Comparison of ENCODE assay signal across 8 cellular contexts in genomic region chr16:27169511-27170071, GRCh38. TPM values are rescaled to one million over a fixed set of nuclear protein-coding genes. Genes with fewer than 3 reads are reported as not detected.
A peak's percentile ranks its signal among the peaks of the same experiment; 100 is the strongest.
DNase-seq lines count a peak whose midpoint lies in the region; ATAC-seq lines count a peak whose summit lies in the region.

No MANE protein-coding gene starts in this region.

- in situ Hi-C loops in SK-MEL-5 (cut with HindIII; ENCODE audit: low pct_unique_long_range_greater_than_20kb, low sequenced_read_pairs) = no loop called here

- DNase-seq in Ammon's horn (ENCODE audit: low spot score) (peak; percentile 12), HT-29 (ENCODE audit: low spot score) (peak; percentile 48), SK-MEL-5 (ENCODE audit: low read depth, low spot score) (peak; percentile 66), left lobe of liver (ENCODE audit: low spot score) (no peak), mesenteric fat pad (ENCODE audit: low spot score) (no peak)
- peak; percentile 84 for DNase-seq in activated effector memory CD4-positive, alpha-beta T cell treated with anti-CD3 and anti-CD28 coated beads, Interleukin-2, amount 50 U/mL, for 16 hours
- peak; percentile 74 for DNase-seq in stimulated activated naive CD8-positive, alpha-beta T cell treated with anti-CD3 and anti-CD28 coated beads, Interleukin-15, Interleukin-2, amounts not matched to agents 100 U/mL and 50 U/mL, for 24 hours

- ATAC-seq in left lobe of liver = peak; percentile 90
- peak; percentile 94 for ATAC-seq in stimulated activated naive CD8-positive, alpha-beta T cell treated with anti-CD3 and anti-CD28 coated beads, Interleukin-15, Interleukin-2, amounts not matched to agents 100 U/mL and 50 U/mL, for 24 hours
- ATAC-seq in GM19463 (IDR thresholded peaks at IDR 0.05; ENCODE audit: unreplicated experiment) = no peak

RNA-seq across cellular contexts. Expression of gene KDM8, which starts 33.7 kb away (rescaled TPM):
- total RNA-seq in HT-29 (2014; rRNA removed; shearing (Covaris generic)) = 3.9 and 6.0 TPM in 2 replicates
- 2.1 and 3.1 TPM in 2 replicates for total RNA-seq in SK-MEL-5 (2014; rRNA removed; shearing (Covaris generic))
- 2.7 and 6.9 TPM in 2 replicates for polyA plus RNA-seq in SK-MEL-5 (2015; cell fraction: cytosol; rRNA removed)
- 12.1 and 44.0 TPM in 2 replicates for polyA plus RNA-seq in SK-MEL-5 (2015; cell fraction: nucleus; rRNA removed)
- total RNA-seq in left lobe of liver (73.7 TPM), mesenteric fat pad (3.5 TPM)

Comparison
In these comparisons a context has a peak if more than half of its experiments do, and no peak if none do; other contexts are left out.
1. DNase-seq: peak in Ammon's horn (single experiment), HT-29 (single experiment), SK-MEL-5 (single experiment), activated effector memory CD4-positive, alpha-beta T cell treated with anti-CD3 and anti-CD28 coated beads, Interleukin-2, amount 50 U/mL, for 16 hours (single experiment) and stimulated activated naive CD8-positive, alpha-beta T cell treated with anti-CD3 and anti-CD28 coated beads, Interleukin-15, Interleukin-2, amounts not matched to agents 100 U/mL and 50 U/mL, for 24 hours (single experiment); none in left lobe of liver (single experiment) and mesenteric fat pad (single experiment).
2. RNA of gene KDM8, which starts 33.7 kb away (total RNA-seq): 73.7 TPM in left lobe of liver (single experiment); 3.9 to 6.0 TPM in HT-29, 3.5 TPM in mesenteric fat pad (single experiment) and 2.1 to 3.1 TPM in SK-MEL-5; every median in the first group is over 10 times any median in the second.